Comparison of ENCODE assay signal across 8 cellular contexts in the genomic region with DNA sequence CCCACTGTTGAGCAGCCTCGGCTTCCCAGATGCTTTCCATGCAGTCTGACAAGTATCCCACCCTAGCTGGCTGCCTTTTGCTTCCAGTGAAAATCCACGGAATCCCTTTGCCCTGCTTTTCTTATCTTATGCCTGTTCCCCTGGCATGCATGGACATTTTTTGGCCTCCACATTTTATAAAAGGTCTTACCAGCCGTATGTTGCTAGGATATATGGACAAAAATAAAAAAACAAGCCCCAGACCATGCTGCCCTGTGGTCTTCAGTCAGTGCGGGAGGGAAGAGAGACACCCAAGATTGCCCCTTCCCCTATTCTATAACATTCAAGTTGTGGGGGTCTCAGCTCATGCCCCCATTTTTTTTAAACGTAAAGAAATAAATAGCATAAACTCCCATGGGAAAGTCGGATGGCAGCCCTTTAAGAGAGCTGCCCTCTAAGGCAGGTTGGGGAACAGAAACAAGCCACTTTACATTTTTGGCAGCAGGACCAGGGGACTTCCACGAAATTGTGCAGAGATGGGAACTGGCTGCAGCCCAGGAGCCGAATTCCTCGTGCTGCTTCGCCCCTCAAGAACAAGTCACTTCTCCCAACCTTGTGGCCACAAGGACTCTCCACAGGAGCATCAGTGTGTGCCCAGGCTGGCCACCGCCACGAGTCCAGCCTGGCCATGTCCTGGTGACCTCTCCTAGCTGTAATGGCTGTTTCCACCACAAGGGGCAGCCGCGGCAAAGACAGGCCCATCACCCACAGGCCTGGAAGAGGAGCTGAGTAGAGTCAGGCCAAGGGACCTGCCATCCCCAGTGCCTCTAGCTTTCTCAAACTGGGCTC.
A peak's percentile ranks its signal among the peaks of the same experiment; 100 is the strongest.
DNase-seq lines count a peak whose midpoint lies in the region; ATAC-seq and TF ChIP-seq lines count a peak whose summit lies in the region.

No MANE protein-coding gene starts in this region.

- peak; percentile 97 to 100 for ATAC-seq in gastrocnemius medialis

- H3K27ac ChIP-seq in ascending aorta = no peak overlapping the region
- no peak overlapping the region for H3K27ac ChIP-seq in gastrocnemius medialis

- intact Hi-C loops in ascending aorta (cut with DNase I) (no loop called here), gastrocnemius medialis (cut with DNase I; ENCODE audit: low total_unique reads) (loop anchor here (1.0 to 5.0 kb wide), 3 partner anchors 89 to 179 kb away; partner anchors contain the start of gene COL23A1)

- H3K9me3 ChIP-seq in ascending aorta (no peaks in the 10 kb centered on the region), gastrocnemius medialis (no peaks in the 10 kb centered on the region)

- H3K27me3 ChIP-seq in GM06990 (replicated peaks; ENCODE audit: control insufficient read depth, insufficient read depth, low read length) = no peaks in the 10 kb centered on the region
- H3K27me3 ChIP-seq in ascending aorta = no peaks in the 10 kb centered on the region
- no peaks in the 10 kb centered on the region for H3K27me3 ChIP-seq in gastrocnemius medialis

- no peak overlapping the region for H3K4me3 ChIP-seq in GM06990 (replicated peaks; ENCODE audit: low read depth, low read length)
- no peak overlapping the region for H3K4me3 ChIP-seq in HFF-Myc (replicated peaks; ENCODE audit: low read depth, low read length)
- H3K4me3 ChIP-seq in ascending aorta = no peak overlapping the region
- no peak overlapping the region for H3K4me3 ChIP-seq in gastrocnemius medialis

- in situ Hi-C loops in gastrocnemius medialis (cut with MboI; ENCODE audit: low sequenced_read_pairs in 4 of 4) = no loop called here

- peaks cover 0 to 3% of the 10 kb centered on the region in 2 donors for H3K4me1 ChIP-seq in ascending aorta
- peaks cover 0 to 3% of the 10 kb centered on the region in 2 donors for H3K4me1 ChIP-seq in gastrocnemius medialis

- DNase-seq in GM06990 (ENCODE audit: extremely low read depth, insufficient read length) (peak; percentile 26), HFF-Myc (ENCODE audit: extremely low read depth, low read depth) (no peak), RPMI7951 (ENCODE audit: low read depth) (peak; percentile 26), ascending aorta (ENCODE audit: low spot score in 2 of 2) (peak; percentile 39 to 85), hypothalamus (lab: John Stamatoyannopoulos, UW) (peak in 48 of 51 donors; percentile 6 to 85 (median 43)), gastrocnemius medialis (peak; percentile 49 to 74), NCI-H1694 treated with DMSO at 0.1 percent for 48 hours (lab: John Stamatoyannopoulos, UW) (no peak), NCI-H187 treated with DMSO at 0.1 percent for 48 hours (lab: John Stamatoyannopoulos, UW) (no peak)

- TF ChIP-seq CTCF in GM06990 (IDR thresholded peaks at IDR 0.05; ENCODE audit: insufficient read depth, low read length, poor library complexity, severe bottlenecking) (peak; percentile 92), HFF-Myc (IDR thresholded peaks at IDR 0.05; ENCODE audit: low read depth, low read length, missing control alignments) (peak; percentile 70), ascending aorta (IDR thresholded peaks at IDR 0.05) (peak; percentile 79 to 88 (median 81)), gastrocnemius medialis (IDR thresholded peaks at IDR 0.05 in 4 of 5, conservative IDR thresholded peaks at IDR 0.05 in 1 of 5) (peak; percentile 69 to 88 (median 80))

- no peak for TF ChIP-seq POLR2A in gastrocnemius medialis (IDR thresholded peaks at IDR 0.05)

- H3K36me3 ChIP-seq in GM06990 (ENCODE audit: control insufficient read depth, insufficient read depth, low read length) = no peaks in the 10 kb centered on the region
- no peaks in the 10 kb centered on the region for H3K36me3 ChIP-seq in ascending aorta
- no peaks in the 10 kb centered on the region for H3K36me3 ChIP-seq in gastrocnemius medialis

Comparison
In these comparisons a context has a peak if more than half of its experiments do, and no peak if none do; other contexts are left out.
1. DNase-seq: peak in GM06990 (single experiment), RPMI7951 (single experiment), ascending aorta (2 of 2), hypothalamus (48 of 51) and gastrocnemius medialis (2 of 2); none in HFF-Myc (single experiment), NCI-H1694 treated with DMSO at 0.1 percent for 48 hours (single experiment) and NCI-H187 treated with DMSO at 0.1 percent for 48 hours (single experiment).
2. Peak in every context shown above with its lines, with median percentiles within 50 percentile points of each other: CTCF ChIP-seq.